26 cellular contexts compared by ENCODE assay signal in the genomic region with DNA sequence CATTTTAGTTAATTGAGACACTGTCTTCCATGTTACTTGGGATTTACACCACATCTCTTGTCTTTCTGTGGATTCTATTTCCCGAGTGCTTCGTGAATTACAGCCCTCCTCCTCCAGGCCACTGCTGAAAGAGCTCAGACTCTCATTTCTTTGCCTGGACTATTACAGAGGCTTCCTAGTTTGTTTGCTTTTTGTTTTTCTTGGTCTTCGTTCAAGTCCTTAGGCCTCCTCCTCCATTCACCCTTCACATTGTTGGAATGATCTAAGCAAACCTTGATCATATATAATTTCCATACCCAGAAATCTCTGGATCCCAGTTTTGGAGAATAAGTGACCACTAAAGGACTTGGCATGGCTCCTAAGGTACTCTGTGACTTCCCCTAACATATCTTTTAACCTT.
"Had no signal": no experiment of that assay in that cellular context is flagged by ENCODE, and none has a peak within 500 bp of the region (broad histone marks: within the 10 kb centered on the region; RNA-seq: fewer than 3 reads in every experiment).

No MANE protein-coding gene starts in this region.

- H2AFZ ChIP-seq: hepatocyte, neural progenitor cell had no signal

- H3K4me2 ChIP-seq: hepatocyte, neural progenitor cell had no signal

- H3K9ac ChIP-seq: neural progenitor cell had no signal

- H3K27ac Mint-ChIP-seq: neural progenitor cell, progenitor cell of endocrine pancreas had no signal

- H3K9me3 ChIP-seq: esophagus muscularis mucosa, mucosa of descending colon, pancreas, stomach, thoracic aorta, transverse colon had no signal

- H3K36me3 Mint-ChIP-seq: naive thymus-derived CD8-positive, alpha-beta T cell; neural progenitor cell had no signal

- H3K79me2 ChIP-seq: hepatocyte had no signal

- H3K4me3 ChIP-seq: coronary artery, dorsolateral prefrontal cortex, esophagus muscularis mucosa, hepatocyte, mucosa of descending colon, neural progenitor cell, pancreas, stomach, thoracic aorta, transverse colon had no signal

- DNase-seq: cerebellar nuclear complex; dorsolateral prefrontal cortex; effector CD8-positive, alpha-beta T cell; foreskin keratinocyte; head of caudate nucleus; kidney; left cardiac atrium; mammary epithelial cell; mucosa of descending colon; naive thymus-derived CD8-positive, alpha-beta T cell; nucleus accumbens; pancreas; right cardiac atrium; small intestine; stimulated activated CD4-positive, alpha-beta T cell treated with anti-CD3 and anti-CD28 coated beads, Interleukin-12 subunit alpha, Interleukin-12 subunit beta, amount 100 ng/mL, for 4 hours; stimulated activated naive CD4-positive, alpha-beta T cell; stomach; substantia nigra; transverse colon had no signal

- ATAC-seq: foreskin keratinocyte; left cardiac atrium; mucosa of descending colon; naive thymus-derived CD8-positive, alpha-beta T cell; right cardiac atrium had no signal

- H3K9me3 Mint-ChIP-seq: naive thymus-derived CD8-positive, alpha-beta T cell; neural progenitor cell had no signal

- H3K36me3 ChIP-seq: esophagus muscularis mucosa, neural progenitor cell, pancreas, stomach, thoracic aorta, transverse colon had no signal

- H3K4me1 ChIP-seq: foreskin keratinocyte, neural progenitor cell, pancreas, transverse colon had no signal

- H3K27ac ChIP-seq: coronary artery, dorsolateral prefrontal cortex, epithelial cell of prostate, esophagus muscularis mucosa, foreskin keratinocyte, hepatocyte, neural progenitor cell, pancreas, stomach, thoracic aorta, transverse colon had no signal

- H3K4me3 Mint-ChIP-seq: naive thymus-derived CD8-positive, alpha-beta T cell; neural progenitor cell had no signal

- H3K27me3 ChIP-seq: dorsolateral prefrontal cortex, esophagus muscularis mucosa, foreskin keratinocyte, hepatocyte, neural progenitor cell, pancreas, stomach, transverse colon had no signal
